8 cellular contexts compared by ENCODE assay signal in genomic region chr21:41133896-41134522, GRCh38. TPM values are rescaled to one million over a fixed set of nuclear protein-coding genes. Genes with fewer than 3 reads are reported as not detected.
DNase-seq lines count a peak whose midpoint lies in the region; ATAC-seq, FAIRE-seq and TF ChIP-seq lines count a peak whose summit lies in the region.

No MANE protein-coding gene starts in this region.

- no peaks in the 10 kb centered on the region for H3K9me1 ChIP-seq in K562 (ENCODE audit: control insufficient read depth, insufficient read depth, low read length)

- H3K27ac ChIP-seq in K562 (ENCODE audit: extremely low read depth, low read depth, low read length) = no peak overlapping the region
- no peak overlapping the region for H3K27ac ChIP-seq in HepG2 (ENCODE audit: extremely low read length, insufficient read depth, low read length)

- BruUV-seq in K562 (replicated peaks; lab: Mats Ljungman, UMichigan) (no TSS peak), HepG2 (replicated peaks; lab: Mats Ljungman, UMichigan) (no TSS peak)

- H4K20me1 ChIP-seq in K562 (replicated peaks; ENCODE audit: control insufficient read depth, insufficient read depth, low read length) (no peaks in the 10 kb centered on the region), HepG2 (ENCODE audit: insufficient read depth, low read length) (no peaks in the 10 kb centered on the region)

- no peak for TF ChIP-seq POLR2A in K562 (conservative IDR thresholded peaks at IDR 0.05)
- TF ChIP-seq POLR2A in HepG2 (IDR thresholded peaks at IDR 0.05; ENCODE audit: insufficient read depth in 1 of 2, low read depth in 2 of 2, low read length in 2 of 2) = no peak
- TF ChIP-seq POLR2A in GM18505 (IDR thresholded peaks at IDR 0.05; ENCODE audit: borderline replicate concordance, extremely low read depth, insufficient read depth, insufficient read length) = no peak

- CTCF ChIA-PET in K562 (lab: Yijun Ruan, JAX; ENCODE audit: low intra/inter-chr PET ratio) (interaction anchor here (0.7 to 1.5 kb wide), 3 partner anchors 12 to 1688 kb away, joined by 3 to 5 read pairs (median 3); no protein-coding TSS in a partner anchor), HepG2 (lab: Yijun Ruan, JAX; ENCODE audit: low intra/inter-chr PET ratio, low total read pairs) (interaction anchor here (1.0 to 1.5 kb wide), 3 partner anchors 12 to 991 kb away, joined by 3 to 7 read pairs (median 3); no protein-coding TSS in a partner anchor)

- ATAC-seq in K562 = peak; percentile 88
- ATAC-seq in HepG2 = peak; percentile 85
- ATAC-seq in GM18505 (IDR thresholded peaks at IDR 0.05; ENCODE audit: unreplicated experiment) = no peak

- DNase-seq in NAMALWA (ENCODE audit: low spot score) (peak; percentile 51), K562 (ENCODE audit: extremely low read depth in 1 of 4, low spot score in 3 of 4) (peak; percentile 49 to 66 (median 61)), HepG2 (ENCODE audit: low spot score) (peak; percentile 49), cortex of kidney (lab: John Stamatoyannopoulos, UW) (no peak), germinal center (ENCODE audit: low spot score) (no peak)
- no peak for DNase-seq in activated T-cell treated with anti-CD3 and anti-CD28 coated beads, Interleukin-2, amount 50 U/mL, for 1 hour

- H3K4me2 ChIP-seq in K562 (ENCODE audit: insufficient read depth, low read length) = no peak overlapping the region
- no peak overlapping the region for H3K4me2 ChIP-seq in HepG2 (ENCODE audit: low read depth, low read length)

- POLR2A ChIA-PET in K562 (lab: Yijun Ruan, JAX) = interaction anchor here (0.7 to 1.1 kb wide), 3 partner anchors 15 to 201 kb away, joined by 3 read pairs; no protein-coding TSS in a partner anchor
- POLR2A ChIA-PET in HepG2 (lab: Yijun Ruan, JAX) = no interaction called here

- H3K79me2 ChIP-seq in K562 (ENCODE audit: control insufficient read depth, insufficient read depth, low read length) (no peaks in the 10 kb centered on the region), HepG2 (ENCODE audit: insufficient read depth, low read length) (no peaks in the 10 kb centered on the region)

- H2AFZ ChIP-seq in K562 (ENCODE audit: low read depth, low read length) (no peak overlapping the region), HepG2 (ENCODE audit: low read length) (no peak overlapping the region)

- peaks cover 0 to 1% of the 10 kb centered on the region in 2 experiments; a peak in 1 of 5 replicates for H3K27me3 ChIP-seq in K562 (ENCODE audit: control insufficient read depth in 2 of 2, insufficient read depth in 2 of 2, low read length in 2 of 2)
- H3K27me3 ChIP-seq in HepG2 (ENCODE audit: control insufficient read depth in 1 of 2, insufficient read depth in 2 of 2, low read length in 2 of 2) = peaks cover 1 to 3% of the 10 kb centered on the region in 2 experiments; a peak in 1 of 5 replicates

- H3K4me3 ChIP-seq in K562 (no peak overlapping the region), HepG2 (replicated peaks in 1 of 3; ENCODE audit: insufficient read depth in 1 of 3, low read depth in 2 of 3, low read length in 3 of 3) (no peak overlapping the region)

- in situ Hi-C loops in K562 (cut with MboI) (no loop called here), HepG2 (cut with HindIII; ENCODE audit: extremely low pct_ligation_motif_present, low pct_unique_long_range_greater_than_20kb) (no loop called here)

- peak; percentile 86 for FAIRE-seq in K562 (lab: Jason Lieb, UNC)
- peak; percentile 69 for FAIRE-seq in HepG2 (lab: Jason Lieb, UNC)

- no peak for TF ChIP-seq EP300 in K562 (IDR thresholded peaks at IDR 0.05; ENCODE audit: low read length)
- no peak for TF ChIP-seq EP300 in HepG2 (IDR thresholded peaks at IDR 0.05; ENCODE audit: low read depth in 2 of 2, low read length in 2 of 2)
- TF ChIP-seq EP300 in HepG2 (CRISPR knock-in tag; IDR thresholded peaks at IDR 0.05; ENCODE audit: borderline replicate concordance) = no peak

- TF ChIP-seq CTCF in GM12872 (IDR thresholded peaks at IDR 0.05; ENCODE audit: insufficient read depth, low read depth, low read length) = peak; percentile 66
- TF ChIP-seq CTCF in K562 (IDR thresholded peaks at IDR 0.05 in 2 of 3, conservative IDR thresholded peaks at IDR 0.05 in 1 of 3; ENCODE audit: insufficient read depth in 2 of 3, low read depth in 1 of 3, low read length in 3 of 3) = peak; percentile 39 to 68 (median 61); a peak in 5 of 6 replicates
- TF ChIP-seq CTCF in HepG2 (CRISPR knock-in tag; IDR thresholded peaks at IDR 0.05) = peak; percentile 65

- H3K9ac ChIP-seq in K562 (ENCODE audit: insufficient read depth in 1 of 2, low read depth in 2 of 2, low read length in 2 of 2) = no peak overlapping the region
- H3K9ac ChIP-seq in HepG2 (ENCODE audit: insufficient read depth, low read depth, low read length) = no peak overlapping the region

- 5% methylated on average over 5 of the region's 5 CpGs for WGBS in K562 (ENCODE audit: insufficient coverage, low coverage, missing lambda C conversion rate)
- WGBS in HepG2 (ENCODE audit: low lambda C conversion rate) = 2% methylated on average over 5 of the region's 5 CpGs

- intact Hi-C loops in K562 (cut with micrococcal nuclease) = loop anchor here (2.0 kb wide), 1 partner anchor 991 kb away; no protein-coding TSS in a partner anchor
- intact Hi-C loops in HepG2 (cut with micrococcal nuclease; ENCODE audit: unreplicated experiment) = loop anchor here (1.0 kb wide), 1 partner anchor 12 kb away; no protein-coding TSS in a partner anchor

- no peaks in the 10 kb centered on the region for H3K4me1 ChIP-seq in K562 (replicated peaks in 1 of 2; ENCODE audit: control insufficient read depth in 2 of 2, insufficient read depth in 2 of 2, low read length in 2 of 2)
- no peaks in the 10 kb centered on the region for H3K4me1 ChIP-seq in HepG2 (ENCODE audit: insufficient read depth, low read length)

- H3K9me3 ChIP-seq in K562 (replicated peaks; ENCODE audit: control insufficient read depth, insufficient read depth, low read depth, low read length) = no peaks in the 10 kb centered on the region
- H3K9me3 ChIP-seq in HepG2 (ENCODE audit: low read length) = no peaks in the 10 kb centered on the region

- no peaks in the 10 kb centered on the region for H3K36me3 ChIP-seq in K562 (ENCODE audit: control insufficient read depth, insufficient read depth, low read length)
- no peaks in the 10 kb centered on the region for H3K36me3 ChIP-seq in HepG2 (replicated peaks in 1 of 2; ENCODE audit: control insufficient read depth in 1 of 2, insufficient read depth in 2 of 2, low read length in 2 of 2)

- TF ChIP-seq RAD21 in K562 (CRISPR knock-in tag; conservative IDR thresholded peaks at IDR 0.05 in 1 of 2, IDR thresholded peaks at IDR 0.05 in 1 of 2) = peak in 1 of 2 experiments; percentile 44; a peak in 3 of 4 replicates
- TF ChIP-seq RAD21 in HepG2 (CRISPR knock-in tag; IDR thresholded peaks at IDR 0.05) = no peak

TF ChIP-seq in K562, 482 proteins besides CTCF, POLR2A, EP300 and RAD21 (continues in another document):
- TF ChIP-seq SMC3 (conservative IDR thresholded peaks at IDR 0.05; ENCODE audit: insufficient read depth, low read depth, low read length) = peak; percentile 40; the same call in 1 of the 2 replicates

TF ChIP-seq in HepG2, 621 proteins besides CTCF, POLR2A, EP300 and RAD21 (continues in another document):
- no peak for TF ChIP-seq CCAR2 (optimal IDR thresholded peaks at IDR 0.05; ENCODE audit: low read depth, low read length)

RNA-seq across cellular contexts. Expression of gene BACE2, which starts 34.0 kb away (rescaled TPM):
- not detected in 2 replicates for total RNA-seq in K562 (2011; cell fraction: chromatin; rRNA removed; ENCODE audit: low replicate concordance)
- not detected in 2 replicates for total RNA-seq in K562 (2011; cell fraction: nucleolus; rRNA removed)
- total RNA-seq in K562 (2011; cell fraction: nucleoplasm; rRNA removed) = not detected in 2 replicates
- 0.05 TPM in 1 of 2 replicates, not detected in the other for total RNA-seq in K562 (2014; rRNA removed)
- 0.15 TPM in 1 of 2 replicates, not detected in the other for total RNA-seq in K562 (2014; rRNA removed; fragmentation: Illumina TruSeq; extraction: Trizol)
- total RNA-seq in K562 (2015; rRNA removed; fragmentation: Illumina TruSeq; extraction: Trizol) = 0.18 TPM in 1 of 2 replicates, not detected in the other
- 0.07 and 0.24 TPM in 2 replicates for total RNA-seq in K562 (2021)
- polyA plus RNA-seq in K562 (2011; rRNA removed) = 0.15 TPM in 1 of 2 replicates, not detected in the other
- not detected in 2 replicates for polyA plus RNA-seq in K562 (2011; cell fraction: cytosol; rRNA removed)
- not detected in 2 replicates for polyA plus RNA-seq in K562 (2011; cell fraction: nucleus; rRNA removed)
- polyA plus RNA-seq in K562 (2012) = 0.09 and 0.83 TPM in 2 replicates
- polyA plus RNA-seq in K562 (2014; fragmentation: Illumina TruSeq; extraction: Trizol) = not detected in 2 replicates
- polyA plus RNA-seq in K562 (2014; fragmentation: Nextera tagmentation; extraction: Ambion mirVana) = under 1 TPM in 1 of 2 experiments, not detected in 1; 0.08 TPM
- 0.16 TPM in 1 of 2 replicates, not detected in the other for polyA plus RNA-seq in K562 (2014; rRNA removed)
- not detected in 2 replicates for polyA minus RNA-seq in K562 (2011; rRNA and poly(A)+ RNA removed)
- polyA minus RNA-seq in K562 (2011; cell fraction: cytosol; rRNA and poly(A)+ RNA removed) = not detected in 2 replicates
- not detected in 2 replicates for polyA minus RNA-seq in K562 (2011; cell fraction: nucleus; rRNA and poly(A)+ RNA removed)
- total RNA-seq in HepG2 (2016; rRNA removed; fragmentation: Illumina TruSeq; extraction: Trizol) = 0.07 TPM in 1 of 2 replicates, not detected in the other
- total RNA-seq in HepG2 (2016; cell fraction: cytosol; rRNA removed; fragmentation: Illumina TruSeq; extraction: Trizol; ENCODE audit: low read depth) = not detected in 2 replicates
- not detected in 2 replicates for total RNA-seq in HepG2 (2016; cell fraction: insoluble cytoplasmic fraction; rRNA removed; fragmentation: Illumina TruSeq; extraction: Trizol)
- 0.21 TPM in 1 of 2 replicates, not detected in the other for total RNA-seq in HepG2 (2016; cell fraction: membrane; rRNA removed; fragmentation: Illumina TruSeq; extraction: Trizol)
- total RNA-seq in HepG2 (2016; cell fraction: nucleus; rRNA removed; fragmentation: Illumina TruSeq; extraction: Trizol) = 0.25 TPM in 1 of 2 replicates, not detected in the other
- 0.11 and 0.20 TPM in 2 replicates for polyA plus RNA-seq in HepG2 (2011; rRNA removed)
- polyA plus RNA-seq in HepG2 (2011; cell fraction: cytosol; rRNA removed) = 0.14 and 0.15 TPM in 2 replicates
- polyA plus RNA-seq in HepG2 (2011; cell fraction: nucleus; rRNA removed) = 0.10 and 0.14 TPM in 2 replicates
- not detected in 2 replicates for polyA plus RNA-seq in HepG2 (2012)
- 0.07 TPM in 1 of 2 replicates, not detected in the other for polyA plus RNA-seq in HepG2 (2016; cell fraction: cytosol; fragmentation: Illumina TruSeq; extraction: Trizol; ENCODE audit: low read depth)
- polyA plus RNA-seq in HepG2 (2016; cell fraction: insoluble cytoplasmic fraction; fragmentation: Illumina TruSeq; extraction: Trizol; ENCODE audit: low read depth) = not detected in 2 replicates
- 0.10 TPM in 1 of 2 replicates, not detected in the other for polyA plus RNA-seq in HepG2 (2016; cell fraction: membrane; fragmentation: Illumina TruSeq; extraction: Trizol; ENCODE audit: low read depth)
- polyA plus RNA-seq in HepG2 (2016; cell fraction: nucleus; fragmentation: Illumina TruSeq; extraction: Trizol; ENCODE audit: insufficient read depth, low read depth) = not detected in 2 replicates
- 67.8 TPM in 1 of 2 replicates, not detected in the other for polyA minus RNA-seq in HepG2 (2011; rRNA and poly(A)+ RNA removed; ENCODE audit: low replicate concordance)
- 0.59 and 0.62 TPM in 2 replicates for polyA minus RNA-seq in HepG2 (2011; cell fraction: cytosol; rRNA and poly(A)+ RNA removed)
- polyA minus RNA-seq in HepG2 (2011; cell fraction: nucleus; rRNA and poly(A)+ RNA removed) = 0.37 TPM in 1 of 2 replicates, not detected in the other

Comparison
In these comparisons a context has a peak if more than half of its experiments do, and no peak if none do; other contexts are left out.
1. DNase-seq: peak in NAMALWA (single experiment), K562 (4 of 4) and HepG2 (single experiment); none in cortex of kidney (single experiment), germinal center (single experiment) and activated T-cell treated with anti-CD3 and anti-CD28 coated beads, Interleukin-2, amount 50 U/mL, for 1 hour (single experiment).
2. Peak in every context shown above with its lines, with median percentiles within 50 percentile points of each other: CTCF ChIP-seq.